ENCODE assay signal across 1 cellular context in genomic region chr16:4523686-4524085, GRCh38.
TF ChIP-seq lines count a peak whose summit lies in the region.

No MANE protein-coding gene starts in this region.

TF ChIP-seq in H1, 55 proteins besides CTCF, POLR2A, EP300 and RAD21:
- TF ChIP-seq SAP30 (IDR thresholded peaks at IDR 0.05; ENCODE audit: insufficient read depth, insufficient replicate concordance, low read length) (no peak), CHD1 (IDR thresholded peaks at IDR 0.05; ENCODE audit: low read depth, low read length) (no peak)
